28 cellular contexts compared by ENCODE assay signal in genomic region chr20:52746190-52746589, GRCh38.
DNase-seq lines count a peak whose midpoint lies in the region; FAIRE-seq and TF ChIP-seq lines count a peak whose summit lies in the region.
"Had no signal": no experiment of that assay in that cellular context is flagged by ENCODE, and none has a peak within 500 bp of the region (broad histone marks: within the 10 kb centered on the region; RNA-seq: fewer than 3 reads in every experiment).

No MANE protein-coding gene starts in this region.

- H2BK20ac ChIP-seq in H1 (ENCODE audit: low read length): no peak overlapping the region

- no peak overlapping the region for H3K18ac ChIP-seq in H1 (ENCODE audit: extremely low read depth, low read length)

- H3K27me3 ChIP-seq in H1 (replicated peaks in 1 of 4; ENCODE audit: control insufficient read depth in 3 of 4, extremely low read depth in 1 of 4, insufficient read depth in 3 of 4, low read length in 3 of 4): no peaks in the 10 kb centered on the region
- H3K27me3 ChIP-seq in neural progenitor cell: no peaks in the 10 kb centered on the region
- H3K27me3 ChIP-seq: colonic mucosa, testis had no signal

- no peak overlapping the region for H3K4ac ChIP-seq in H1 (replicated peaks; ENCODE audit: insufficient read length, low read depth, low read length)

- CTCF ChIA-PET in H1 (lab: Charles Lee; ENCODE audit: partially characterized antibody): interaction anchor here (0.8 to 1.0 kb wide), 4 partner anchors 147 to 439 kb away, joined by 3 read pairs; no protein-coding TSS in a partner anchor

- peak; percentile 5 for DNase-seq in DMS153 (lab: John Stamatoyannopoulos, UW)
- DNase-seq in DMS153 treated with DMSO at 0.1 percent for 48 hours (lab: John Stamatoyannopoulos, UW; ENCODE audit: unreplicated experiment): no peak
- DNase-seq in NCI-H510A (lab: John Stamatoyannopoulos, UW): peak; percentile 15
- peak; percentile 43 to 52 for DNase-seq in H1 (ENCODE audit: low read depth in 1 of 2, low spot score in 2 of 2)
- peak; percentile 50 for DNase-seq in neural progenitor cell (ENCODE audit: low spot score)
- DNase-seq in DMS53 treated with DMSO at 0.1 percent for 48 hours (lab: John Stamatoyannopoulos, UW; ENCODE audit: unreplicated experiment): no peak
- DNase-seq in coronary artery (ENCODE audit: low spot score): no peak
- DNase-seq in germinal center (ENCODE audit: low spot score): no peak
- DNase-seq: activated CD4-positive, alpha-beta T cell treated with anti-CD3 and anti-CD28 coated beads, Interleukin-2, amount 50 U/mL, for 48 hours; activated CD8-positive, alpha-beta memory T cell treated with anti-CD3 and anti-CD28 coated beads, Interleukin-2, amount 50 U/mL, for 4 hours; activated naive CD4-positive, alpha-beta T cell treated with anti-CD3 and anti-CD28 coated beads, Interleukin-2, amount 50 U/mL, for 16 hours; colonic mucosa; effector memory CD8-positive, alpha-beta T cell; foreskin fibroblast; heart right ventricle; immature natural killer cell; IMR-90; naive B cell; NCI-H1092 treated with DMSO at 0.1 percent for 48 hours; NCI-H2029 treated with DMSO at 0.1 percent for 48 hours; occipital lobe; stimulated activated naive CD8-positive, alpha-beta T cell treated with anti-CD3 and anti-CD28 coated beads, Interleukin-15, Interleukin-2, amounts not matched to agents 100 U/mL and 50 U/mL, for 24 hours; testis had no signal

- H3K36me3 ChIP-seq in H1 (ENCODE audit: control insufficient read depth in 2 of 4, insufficient read depth in 4 of 4, low read length in 3 of 4) (no peaks in the 10 kb centered on the region), neural progenitor cell (no peaks in the 10 kb centered on the region)
- H3K36me3 ChIP-seq: colonic mucosa, heart right ventricle had no signal

- TF ChIP-seq CTCF in H1 (IDR thresholded peaks at IDR 0.05; ENCODE audit: control extremely low read depth in 1 of 3, insufficient read depth in 1 of 3, low read depth in 1 of 3, low read length in 3 of 3) (no peak), neural progenitor cell (IDR thresholded peaks at IDR 0.05) (no peak), coronary artery (IDR thresholded peaks at IDR 0.05) (no peak)

- H3K14ac ChIP-seq in H1 (ENCODE audit: insufficient read length): no peak overlapping the region

- WGBS in H1 (ENCODE audit: extremely low coverage in 1 of 2, insufficient coverage in 1 of 2, insufficient read length in 1 of 2, insufficient replicate concordance in 2 of 2, low coverage in 1 of 2, low lambda C conversion rate in 2 of 2, missing lambda C conversion rate in 1 of 2), 2 experiments: 61% methylated on average over 6 of the region's 6 CpGs; no CpG with 5 or more reads in 1 of the 2 experiments

- H3K23me2 ChIP-seq in H1 (ENCODE audit: low read depth, low read length): no peaks in the 10 kb centered on the region

- no peak overlapping the region for H3K27ac Mint-ChIP-seq in neural progenitor cell
- H3K27ac Mint-ChIP-seq: activated T-helper 17 cell treated with anti-CD3 and anti-CD28 coated beads, Interleukin-2, amount 50 U/mL, for 72 hours; effector memory CD8-positive, alpha-beta T cell; immature natural killer cell; naive B cell had no signal

- H2BK12ac ChIP-seq in H1 (ENCODE audit: low read depth, low read length): no peak overlapping the region

- TF ChIP-seq RAD21 in H1 (IDR thresholded peaks at IDR 0.05 in 1 of 2, conservative IDR thresholded peaks at IDR 0.05 in 1 of 2; ENCODE audit: low read depth in 2 of 2, low read length in 2 of 2): no peak

- no peaks in the 10 kb centered on the region for H3K27me3 Mint-ChIP-seq in neural progenitor cell (ENCODE audit: insufficient read depth, low read depth)

- H3K4me3 ChIP-seq in H1 (ENCODE audit: extremely low read depth in 1 of 4, insufficient read depth in 2 of 4, low read depth in 3 of 4, low read length in 4 of 4) (no peak overlapping the region), neural progenitor cell (no peak overlapping the region), coronary artery (no peak overlapping the region)
- H3K4me3 ChIP-seq: colonic mucosa, heart right ventricle, testis had no signal

- no peak for FAIRE-seq in H1 (lab: Jason Lieb, UNC)
- FAIRE-seq: bronchial epithelial cell, GM12891 had no signal

- no peak overlapping the region for H4K5ac ChIP-seq in H1 (ENCODE audit: insufficient read length, low read depth, low read length)

- no peaks in the 10 kb centered on the region for H3K9me3 Mint-ChIP-seq in neural progenitor cell
- H3K9me3 Mint-ChIP-seq: activated T-helper 17 cell treated with anti-CD3 and anti-CD28 coated beads, Interleukin-2, amount 50 U/mL, for 72 hours; effector memory CD8-positive, alpha-beta T cell had no signal

- H3K23ac ChIP-seq in H1 (ENCODE audit: insufficient read length): no peak overlapping the region

- TF ChIP-seq EP300 in H1 (IDR thresholded peaks at IDR 0.05; ENCODE audit: borderline replicate concordance in 1 of 2, low read depth in 2 of 2, low read length in 2 of 2): no peak

- no peaks in the 10 kb centered on the region for H3K4me1 Mint-ChIP-seq in neural progenitor cell
- H3K4me1 Mint-ChIP-seq: activated T-helper 17 cell treated with anti-CD3 and anti-CD28 coated beads, Interleukin-2, amount 50 U/mL, for 72 hours; immature natural killer cell; naive B cell had no signal

- no peak overlapping the region for H4K91ac ChIP-seq in H1 (replicated peaks; ENCODE audit: insufficient read length, low read length)

- H3F3A ChIP-seq in neural progenitor cell (ENCODE audit: low read depth): no peaks in the 10 kb centered on the region

- TF ChIP-seq POLR2A in H1 (IDR thresholded peaks at IDR 0.05; ENCODE audit: control extremely low read depth in 1 of 2, low read depth in 2 of 2, low read length in 2 of 2): no peak

- H4K8ac ChIP-seq in H1 (ENCODE audit: extremely low read depth, insufficient read depth, low read length): no peak overlapping the region

- peak overlapping the region in 1 of 2 experiments; percentile 4; a peak in 1 of 4 replicates for H3K4me2 ChIP-seq in H1 (ENCODE audit: insufficient read depth in 1 of 2, low read depth in 2 of 2, low read length in 2 of 2)
- no peak overlapping the region for H3K4me2 ChIP-seq in neural progenitor cell

- no peaks in the 10 kb centered on the region for H3K79me1 ChIP-seq in H1 (ENCODE audit: low read depth, low read length)

- no peak overlapping the region for H3K4me3 Mint-ChIP-seq in neural progenitor cell
- H3K4me3 Mint-ChIP-seq: activated T-helper 17 cell treated with anti-CD3 and anti-CD28 coated beads, Interleukin-2, amount 50 U/mL, for 72 hours; effector memory CD8-positive, alpha-beta T cell; immature natural killer cell; naive B cell had no signal

- H2AK5ac ChIP-seq in H1 (ENCODE audit: low read depth, low read length): no peak overlapping the region

- H3K36me3 Mint-ChIP-seq in neural progenitor cell: no peaks in the 10 kb centered on the region
- H3K36me3 Mint-ChIP-seq: immature natural killer cell, naive B cell had no signal

- H4K20me1 ChIP-seq in H1 (replicated peaks in 1 of 2; ENCODE audit: control insufficient read depth in 1 of 2, insufficient read depth in 2 of 2, low read length in 2 of 2): no peaks in the 10 kb centered on the region
- no peaks in the 10 kb centered on the region for H4K20me1 ChIP-seq in neural progenitor cell (ENCODE audit: low read depth)

- H3K79me2 ChIP-seq in H1 (ENCODE audit: control insufficient read depth in 1 of 2, insufficient read depth in 2 of 2, low read length in 2 of 2) (no peaks in the 10 kb centered on the region), neural progenitor cell (ENCODE audit: low read depth) (no peaks in the 10 kb centered on the region)

- H3K4me1 ChIP-seq in H1 (replicated peaks in 1 of 4; ENCODE audit: control insufficient read depth in 3 of 4, insufficient read depth in 4 of 4, low read length in 3 of 4): peaks cover 0 to 3% (median 0%) of the 10 kb centered on the region in 4 experiments; a peak in 1 of 7 replicates
- H3K4me1 ChIP-seq in neural progenitor cell: peaks cover 5% of the 10 kb centered on the region
- H3K4me1 ChIP-seq: colonic mucosa, heart right ventricle, testis had no signal

- H2BK120ac ChIP-seq in H1 (replicated peaks; ENCODE audit: low read depth, low read length): no peak overlapping the region

- H3K9me3 ChIP-seq in H1 (ENCODE audit: insufficient read depth in 2 of 2, low read depth in 1 of 2, low read length in 1 of 2): no peaks in the 10 kb centered on the region
- H3K9me3 ChIP-seq in neural progenitor cell (ENCODE audit: low read depth): no peaks in the 10 kb centered on the region
- H3K9me3 ChIP-seq: colonic mucosa, heart right ventricle, testis had no signal

- H2BK5ac ChIP-seq in H1 (ENCODE audit: low read depth, low read length): no peak overlapping the region

- H2BK15ac ChIP-seq in H1 (ENCODE audit: low read length): no peak overlapping the region

- no peak overlapping the region for H3K27ac ChIP-seq in H1 (ENCODE audit: low read depth, low read length)
- H3K27ac ChIP-seq in neural progenitor cell: no peak overlapping the region
- H3K27ac ChIP-seq in coronary artery: no peak overlapping the region
- H3K27ac ChIP-seq: 22Rv1, C4-2B, colonic mucosa, heart right ventricle, testis had no signal

- H3K9ac ChIP-seq in H1 (replicated peaks in 1 of 4; ENCODE audit: extremely low read depth in 1 of 4, low read depth in 3 of 4, low read length in 3 of 4): no peak overlapping the region
- no peak overlapping the region for H3K9ac ChIP-seq in neural progenitor cell

- H3K56ac ChIP-seq in H1 (replicated peaks; ENCODE audit: insufficient read length, low read depth, low read length): no peak overlapping the region

- H2AFZ ChIP-seq in H1 (ENCODE audit: low read length): no peak overlapping the region
- no peak overlapping the region for H2AFZ ChIP-seq in neural progenitor cell (replicated peaks)

- POLR2A ChIA-PET in H1 (lab: Charles Lee; ENCODE audit: partially characterized antibody): no interaction called here

TF ChIP-seq in H1, 55 proteins besides CTCF, POLR2A, EP300 and RAD21:
- TF ChIP-seq HDAC2 (IDR thresholded peaks at IDR 0.05; ENCODE audit: borderline replicate concordance in 1 of 2, low read depth in 2 of 2, low read length in 2 of 2): no peak
- no peak for TF ChIP-seq TEAD4 (IDR thresholded peaks at IDR 0.05; ENCODE audit: low read depth, low read length)
- TF ChIP-seq RXRA (IDR thresholded peaks at IDR 0.05; ENCODE audit: insufficient read depth, low read depth, low read length): 0 out of 2 replicates have a peak, but pooled peaks have one; percentile 57

Comparison
In these comparisons a context has a peak if more than half of its experiments do, and no peak if none do; other contexts are left out.
1. DNase-seq: peak in DMS153 (single experiment), NCI-H510A (single experiment), H1 (2 of 2) and neural progenitor cell (single experiment); none in DMS153 treated with DMSO at 0.1 percent for 48 hours (single experiment), DMS53 treated with DMSO at 0.1 percent for 48 hours (single experiment), coronary artery (single experiment) and germinal center (single experiment).